In the genomic region with DNA sequence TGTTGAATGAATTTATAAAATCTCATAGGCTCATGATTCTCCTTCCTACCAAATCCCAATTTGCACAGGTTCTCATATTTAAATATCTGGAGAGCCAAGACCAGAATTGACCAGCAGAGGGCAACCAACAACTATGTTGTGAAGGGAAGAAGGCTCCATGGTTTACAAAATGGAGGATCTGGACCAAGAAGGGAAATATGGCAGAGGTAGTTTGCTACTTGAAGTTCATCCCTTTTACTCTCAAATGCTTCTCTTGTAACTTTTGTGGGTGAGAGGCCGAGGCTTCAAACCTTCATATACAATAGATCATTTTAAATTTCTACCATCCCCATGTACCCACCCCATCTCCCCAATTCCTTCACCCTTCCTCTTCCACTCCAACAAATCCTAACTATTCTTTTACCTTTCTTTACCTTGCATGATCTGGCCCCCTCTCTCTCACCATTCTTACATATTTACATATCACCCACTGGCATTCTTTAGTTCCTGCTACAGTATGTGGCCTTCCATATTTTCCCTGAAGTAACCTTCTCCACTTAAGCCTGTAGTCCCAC, we compare ENCODE assay signal across 9 cellular contexts. TPM values are rescaled to one million over a fixed set of nuclear protein-coding genes. Genes with fewer than 3 reads are reported as not detected.
DNase-seq lines count a peak whose midpoint lies in the region; ATAC-seq and TF ChIP-seq lines count a peak whose summit lies in the region.
"Had no signal": no experiment of that assay in that cellular context is flagged by ENCODE, and none has a peak within 500 bp of the region (broad histone marks: within the 10 kb centered on the region; RNA-seq: fewer than 3 reads in every experiment).

No MANE protein-coding gene starts in this region.

- DNase-seq in NCI-H1105 (lab: John Stamatoyannopoulos, UW) (peak; percentile 71), SK-N-SH (peak; percentile 73), glomerular endothelial cell (ENCODE audit: extremely low read depth, low read depth, low spot score) (peak; percentile 81), putamen (ENCODE audit: low spot score) (peak; percentile 78)

- CTCF ChIA-PET in SK-N-SH (lab: Yijun Ruan, JAX): interaction anchor here (0.8 to 13.8 kb wide), 6 partner anchors 14 to 70 kb away, joined by 7 to 272 read pairs (median 35); a partner anchor contains a TSS

- H2AFZ ChIP-seq in SK-N-SH (ENCODE audit: low read depth): peak overlapping the region; percentile 83

- H3K4me1 Mint-ChIP-seq in activated naive CD4-positive, alpha-beta T cell treated with anti-CD3 and anti-CD28 coated beads, Interleukin-2, amount 50 U/mL, for 24 hours: peaks cover 29% of the 10 kb centered on the region

- TF ChIP-seq EP300 in SK-N-SH (IDR thresholded peaks at IDR 0.05; ENCODE audit: borderline replicate concordance in 1 of 2, low read depth in 1 of 2, low read length in 1 of 2): no peak

- TF ChIP-seq RAD21 in SK-N-SH (IDR thresholded peaks at IDR 0.05; ENCODE audit: low read length): peak; percentile 90

- H3K27me3 ChIP-seq in SK-N-SH (ENCODE audit: insufficient read depth): no peaks in the 10 kb centered on the region

- peak overlapping the region; percentile 6 for H3K4me3 Mint-ChIP-seq in activated naive CD4-positive, alpha-beta T cell treated with anti-CD3 and anti-CD28 coated beads, Interleukin-2, amount 50 U/mL, for 24 hours

- no peaks in the 10 kb centered on the region for H4K20me1 ChIP-seq in SK-N-SH (ENCODE audit: insufficient read depth)

- peak overlapping the region in 1 of 2 experiments; percentile 17; a peak in 1 of 4 replicates for H3K27ac ChIP-seq in SK-N-SH (ENCODE audit: low read depth in 2 of 2, low read length in 1 of 2)

- no peaks in the 10 kb centered on the region for H3K9me3 Mint-ChIP-seq in activated naive CD4-positive, alpha-beta T cell treated with anti-CD3 and anti-CD28 coated beads, Interleukin-2, amount 50 U/mL, for 24 hours

- no peaks in the 10 kb centered on the region for H3K9me3 ChIP-seq in SK-N-SH

- no peak overlapping the region; the same call in 1 of the 2 replicates for H3K4me2 ChIP-seq in SK-N-SH

- no peaks in the 10 kb centered on the region for H3K36me3 Mint-ChIP-seq in activated naive CD4-positive, alpha-beta T cell treated with anti-CD3 and anti-CD28 coated beads, Interleukin-2, amount 50 U/mL, for 24 hours

- H3K4me3 ChIP-seq in SK-N-SH (ENCODE audit: low read depth in 2 of 2, low read length in 1 of 2): peak overlapping the region in 1 of 2 experiments; percentile 23; a peak in 1 of 4 replicates

- H3K79me2 ChIP-seq in SK-N-SH (ENCODE audit: insufficient read depth): peaks cover 8% of the 10 kb centered on the region

- TF ChIP-seq CTCF in GM12872 (IDR thresholded peaks at IDR 0.05; ENCODE audit: insufficient read depth, low read depth, low read length): peak; percentile 77
- TF ChIP-seq CTCF in SK-N-SH (IDR thresholded peaks at IDR 0.05): peak; percentile 91

- no peaks in the 10 kb centered on the region for H3K36me3 ChIP-seq in SK-N-SH (replicated peaks in 1 of 2; ENCODE audit: control insufficient read depth in 1 of 2, insufficient read depth in 2 of 2, low read length in 1 of 2)

- 0% methylated on average over 1 of the region's 1 CpG for WGBS in SK-N-SH (ENCODE audit: low lambda C conversion rate)

- H3F3A ChIP-seq in SK-N-SH (replicated peaks; ENCODE audit: insufficient read depth): peaks cover 29% of the 10 kb centered on the region

- POLR2A ChIA-PET in SK-N-SH (lab: Yijun Ruan, JAX): no interaction called here

- peaks cover 2 to 12% of the 10 kb centered on the region in 2 experiments; a peak in 2 of 4 replicates for H3K4me1 ChIP-seq in SK-N-SH (ENCODE audit: control insufficient read depth in 1 of 2, insufficient read depth in 2 of 2, low read depth in 1 of 2, low read length in 1 of 2)

- H3K9ac ChIP-seq in SK-N-SH: no peak overlapping the region

- H3K27ac Mint-ChIP-seq in activated naive CD4-positive, alpha-beta T cell treated with anti-CD3 and anti-CD28 coated beads, Interleukin-2, amount 50 U/mL, for 24 hours: peak overlapping the region; percentile 89

- no peaks in the 10 kb centered on the region for H3K27me3 Mint-ChIP-seq in activated naive CD4-positive, alpha-beta T cell treated with anti-CD3 and anti-CD28 coated beads, Interleukin-2, amount 50 U/mL, for 24 hours

- no peaks in the 10 kb centered on the region for H3K9me2 ChIP-seq in SK-N-SH

- ATAC-seq in GM18520 (IDR thresholded peaks at IDR 0.05; ENCODE audit: unreplicated experiment) (no peak), HG02763 (IDR thresholded peaks at IDR 0.05; ENCODE audit: unreplicated experiment) (no peak)

TF ChIP-seq in SK-N-SH, 30 proteins besides CTCF, POLR2A, EP300 and RAD21:
- TF ChIP-seq RFX5 (IDR thresholded peaks at IDR 0.05; ENCODE audit: low read length): no peak
- TF ChIP-seq POLR2AphosphoS5 (IDR thresholded peaks at IDR 0.05; ENCODE audit: low read depth, low read length): 0 out of 2 replicates have a peak, but pooled peaks have one; percentile 27
- peak; percentile 59; the same call in 1 of the 2 replicates for TF ChIP-seq TAF1 (IDR thresholded peaks at IDR 0.05; ENCODE audit: borderline replicate concordance, low read depth, low read length)
- no peak for TF ChIP-seq TEAD4 (IDR thresholded peaks at IDR 0.05; ENCODE audit: borderline replicate concordance, insufficient read depth)
- TF ChIP-seq, protein P1, sequence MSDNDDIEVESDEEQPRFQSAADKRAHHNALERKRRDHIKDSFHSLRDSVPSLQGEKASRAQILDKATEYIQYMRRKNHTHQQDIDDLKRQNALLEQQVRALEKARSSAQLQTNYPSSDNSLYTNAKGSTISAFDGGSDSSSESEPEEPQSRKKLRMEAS (IDR thresholded peaks at IDR 0.05; ENCODE audit: low read depth): 0 out of 2 replicates have a peak, but pooled peaks have one; percentile 16
- peak; percentile 91 for TF ChIP-seq YY1 (IDR thresholded peaks at IDR 0.05; ENCODE audit: low read depth)
- TF ChIP-seq RCOR1 (IDR thresholded peaks at IDR 0.05; ENCODE audit: low read length): 0 out of 2 replicates have a peak, but pooled peaks have one; percentile 25
- TF ChIP-seq SMC3 (IDR thresholded peaks at IDR 0.05; ENCODE audit: low read depth, low read length): peak; percentile 74

RNA-seq across cellular contexts. Expression of a gene that starts 3.8 kb away (rescaled TPM):
- 64.3 and 73.0 TPM in 2 replicates for polyA plus RNA-seq in SK-N-SH (2012; rRNA removed)
- 41.9 and 47.1 TPM in 2 replicates for polyA plus RNA-seq in SK-N-SH (2012; cell fraction: cytosol; rRNA removed)
- polyA plus RNA-seq in SK-N-SH (2012; cell fraction: nucleus; rRNA removed): 145 and 203 TPM in 2 replicates
- total RNA-seq in glomerular endothelial cell: 51.1 and 78.9 TPM in 2 replicates

RNA-seq across cellular contexts. Expression of a gene that starts 28.6 kb away (rescaled TPM):
- polyA plus RNA-seq in SK-N-SH (2012; rRNA removed): 127 and 147 TPM in 2 replicates
- polyA plus RNA-seq in SK-N-SH (2012; cell fraction: cytosol; rRNA removed): 76.4 and 113 TPM in 2 replicates
- polyA plus RNA-seq in SK-N-SH (2012; cell fraction: nucleus; rRNA removed): 99.8 and 124 TPM in 2 replicates
- total RNA-seq in glomerular endothelial cell: 40.5 and 41.5 TPM in 2 replicates

RNA-seq across cellular contexts. Expression of a gene that starts 31.0 kb away (rescaled TPM):
- 49.3 and 52.3 TPM in 2 replicates for polyA plus RNA-seq in SK-N-SH (2012; rRNA removed)
- polyA plus RNA-seq in SK-N-SH (2012; cell fraction: cytosol; rRNA removed): 52.7 and 53.6 TPM in 2 replicates
- polyA plus RNA-seq in SK-N-SH (2012; cell fraction: nucleus; rRNA removed): 12.7 and 13.1 TPM in 2 replicates
- 26.7 and 33.5 TPM in 2 replicates for total RNA-seq in glomerular endothelial cell

RNA-seq across cellular contexts. Expression of a gene that starts 34.9 kb away (rescaled TPM):
- 4,697 and 4,711 TPM in 2 replicates for polyA plus RNA-seq in SK-N-SH (2012; rRNA removed)
- polyA plus RNA-seq in SK-N-SH (2012; cell fraction: cytosol; rRNA removed): 5,071 and 5,786 TPM in 2 replicates
- polyA plus RNA-seq in SK-N-SH (2012; cell fraction: nucleus; rRNA removed): 2,747 and 3,220 TPM in 2 replicates
- total RNA-seq in glomerular endothelial cell: 2,948 and 3,870 TPM in 2 replicates

RNA-seq across cellular contexts. Expression of a gene that starts 36.7 kb away (rescaled TPM):
- polyA plus RNA-seq in SK-N-SH (2012; rRNA removed): 0.12 TPM in 1 of 2 replicates, not detected in the other
- polyA plus RNA-seq in SK-N-SH (2012; cell fraction: cytosol; rRNA removed): not detected in 2 replicates
- polyA plus RNA-seq in SK-N-SH (2012; cell fraction: nucleus; rRNA removed): 0.59 and 0.77 TPM in 2 replicates
- total RNA-seq in glomerular endothelial cell: not detected in 2 replicates
- total RNA-seq: skeletal muscle tissue had no signal
